In genomic region chr14:95536036-95536577, GRCh38 we compare ENCODE assay signal across 8 cellular contexts. TPM values are rescaled to one million over a fixed set of nuclear protein-coding genes. Genes with fewer than 3 reads are reported as not detected.
DNase-seq lines count a peak whose midpoint lies in the region; ATAC-seq and TF ChIP-seq lines count a peak whose summit lies in the region.

No MANE protein-coding gene starts in this region.

- intact Hi-C loops in PC-9 (cut with micrococcal nuclease; ENCODE audit: unreplicated experiment) = no loop called here
- intact Hi-C loops in prostate gland (cut with DNase I) = loop anchor here (10.0 kb wide), 1 partner anchor 829 kb away; the partner anchor contains the start of genes ATG2B and GSKIP

- no peak overlapping the region for H2AFZ ChIP-seq in PC-9

- DNase-seq in PC-9 (no peak), prostate gland (ENCODE audit: low spot score) (no peak), DMS79 (lab: John Stamatoyannopoulos, UW) (no peak), DMS153 treated with DMSO at 0.1 percent for 48 hours (lab: John Stamatoyannopoulos, UW; ENCODE audit: unreplicated experiment) (no peak)

- peaks cover 12% of the 10 kb centered on the region for H3K36me3 ChIP-seq in PC-9 (ENCODE audit: low read depth)
- no peaks in the 10 kb centered on the region for H3K36me3 ChIP-seq in esophagus (ENCODE audit: control insufficient read depth in 2 of 2, insufficient read depth in 2 of 2, low read length in 1 of 2)
- no peaks in the 10 kb centered on the region for H3K36me3 ChIP-seq in prostate gland

- peak overlapping the region; percentile 77 for H3K4me3 ChIP-seq in GM08714 (ENCODE audit: low read length)
- H3K4me3 ChIP-seq in PC-9 = peak overlapping the region; percentile 85
- peak overlapping the region; percentile 93 to 94 for H3K4me3 ChIP-seq in esophagus (ENCODE audit: low read depth in 1 of 2, low read length in 2 of 2)
- peak overlapping the region; percentile 90 to 93 for H3K4me3 ChIP-seq in prostate gland

- no TSS peak for BruUV-seq in PC-9 (replicated peaks; lab: Mats Ljungman, UMichigan)

- no peaks in the 10 kb centered on the region for H3K9me2 ChIP-seq in PC-9 (ENCODE audit: insufficient read depth)

- H3K27ac ChIP-seq in PC-9 = no peak overlapping the region
- no peak overlapping the region for H3K27ac ChIP-seq in esophagus (ENCODE audit: low read depth in 2 of 2, low read length in 1 of 2)
- no peak overlapping the region for H3K27ac ChIP-seq in prostate gland

- ATAC-seq in GM21576 (IDR thresholded peaks at IDR 0.05; ENCODE audit: unreplicated experiment) = no peak
- no peak for ATAC-seq in GM19467 (IDR thresholded peaks at IDR 0.05; ENCODE audit: unreplicated experiment)

- peaks cover 90% of the 10 kb centered on the region for H3K79me2 ChIP-seq in PC-9 (ENCODE audit: low read depth)

- 29% methylated on average over 4 of the region's 4 CpGs for WGBS in esophagus, 2 donors
- WGBS in prostate gland = 33% methylated on average over 4 of the region's 4 CpGs

- H3F3A ChIP-seq in PC-9 (ENCODE audit: insufficient read depth, low read depth) = peaks cover 10% of the 10 kb centered on the region; the same call in 1 of the 2 replicates

- H3K9me3 ChIP-seq in PC-9 (ENCODE audit: insufficient read depth, low read depth) = no peaks in the 10 kb centered on the region
- no peaks in the 10 kb centered on the region for H3K9me3 ChIP-seq in esophagus (ENCODE audit: control insufficient read depth in 2 of 2, insufficient read depth in 1 of 2, low read depth in 1 of 2, low read length in 1 of 2)
- no peaks in the 10 kb centered on the region for H3K9me3 ChIP-seq in prostate gland

- CTCF ChIA-PET in PC-9 (lab: Charles Lee) = no interaction called here

- H3K4me1 ChIP-seq in PC-9 (replicated peaks; ENCODE audit: insufficient read depth) (peaks cover 31% of the 10 kb centered on the region), esophagus (ENCODE audit: control insufficient read depth in 2 of 2, insufficient read depth in 2 of 2, low read length in 1 of 2) (peaks cover 0 to 16% of the 10 kb centered on the region in 2 donors), prostate gland (replicated peaks) (peaks cover 11% of the 10 kb centered on the region)

- no peaks in the 10 kb centered on the region for H3K27me3 ChIP-seq in PC-9 (ENCODE audit: insufficient read depth, low read depth)
- H3K27me3 ChIP-seq in esophagus (ENCODE audit: control insufficient read depth in 1 of 2, insufficient read depth in 2 of 2, low read length in 2 of 2) = no peaks in the 10 kb centered on the region
- H3K27me3 ChIP-seq in prostate gland (replicated peaks; ENCODE audit: insufficient read depth) = no peaks in the 10 kb centered on the region

- TF ChIP-seq CTCF in PC-9 (conservative IDR thresholded peaks at IDR 0.05) (no peak), prostate gland (IDR thresholded peaks at IDR 0.05) (no peak)

- POLR2A ChIA-PET in PC-9 (lab: Charles Lee; ENCODE audit: unreplicated experiment) = interaction anchor here (0.6 kb wide), 1 partner anchor 79 kb away, joined by 3 read pairs; no protein-coding TSS in a partner anchor

- no peak for TF ChIP-seq POLR2A in prostate gland (IDR thresholded peaks at IDR 0.05)

- peak overlapping the region; percentile 96 for H3K4me2 ChIP-seq in PC-9

- peaks cover 25% of the 10 kb centered on the region for H4K20me1 ChIP-seq in PC-9 (ENCODE audit: insufficient read depth)

RNA-seq across cellular contexts. Expression of gene GLRX5, which starts 1.3 kb away (rescaled TPM):
- 19.6 and 23.2 TPM in 2 replicates for total RNA-seq in PC-9 (2021)
- 10 to 100 TPM; 24.2 to 28.3 TPM for polyA plus RNA-seq in esophagus
- total RNA-seq in prostate gland = 10 to 100 TPM; 56.2 to 93.0 TPM

RNA-seq across cellular contexts. Expression of gene SYNE3, which starts 19.7 kb away (rescaled TPM):
- total RNA-seq in PC-9 (2021) = 1.5 and 1.9 TPM in 2 replicates
- under 1 TPM; 0.48 to 0.73 TPM for polyA plus RNA-seq in esophagus
- 10 to 100 TPM in 1 of 2 donors, 1 to 10 TPM in 1; 3.4 to 29.5 TPM for total RNA-seq in prostate gland
